Comparison of ENCODE assay signal across 11 cellular contexts in the genomic region with DNA sequence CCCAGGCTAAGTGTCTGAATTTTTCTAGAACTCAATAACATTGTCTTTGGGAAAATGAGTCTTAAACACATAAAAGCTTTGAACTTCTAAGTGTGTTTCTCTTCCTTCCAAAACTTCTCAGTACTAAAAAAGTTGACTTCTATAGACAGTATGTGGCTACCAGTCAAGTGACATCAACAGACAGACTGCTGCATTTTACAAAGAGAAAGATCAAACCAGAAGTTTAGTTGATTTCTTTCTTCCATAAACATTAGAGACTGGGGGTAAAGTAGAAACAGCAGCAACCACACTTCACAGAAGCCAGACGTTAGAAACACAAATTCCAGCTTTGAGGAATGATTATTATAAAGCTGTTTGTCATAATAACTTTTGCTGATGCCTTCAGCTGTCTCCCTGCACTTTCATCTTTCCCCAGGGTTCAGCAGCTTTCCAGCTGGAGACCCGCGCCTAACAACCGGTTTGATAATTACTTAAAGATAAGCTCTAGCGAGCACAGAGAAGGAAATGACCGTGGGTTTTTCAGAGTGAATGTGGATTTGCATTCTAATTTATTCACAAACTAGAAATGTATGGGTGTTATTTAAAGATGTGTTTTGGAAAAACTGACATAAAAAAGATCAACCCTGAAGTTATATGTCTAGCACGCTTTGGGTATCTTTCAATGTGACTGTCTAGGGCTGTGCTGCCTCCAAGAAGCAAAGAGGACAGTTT. TPM values are rescaled to one million over a fixed set of nuclear protein-coding genes. Genes with fewer than 3 reads are reported as not detected.
DNase-seq lines count a peak whose midpoint lies in the region; ATAC-seq and TF ChIP-seq lines count a peak whose summit lies in the region.
"Had no signal": no experiment of that assay in that cellular context is flagged by ENCODE, and none has a peak within 500 bp of the region (broad histone marks: within the 10 kb centered on the region; RNA-seq: fewer than 3 reads in every experiment).

No MANE protein-coding gene starts in this region.

- H3K27ac ChIP-seq in suprapubic skin: no peak overlapping the region
- H3K27ac ChIP-seq: BLaER1 had no signal

- no peak for TF ChIP-seq EP300 in suprapubic skin (IDR thresholded peaks at IDR 0.05)

- TF ChIP-seq CTCF in suprapubic skin (IDR thresholded peaks at IDR 0.05): no peak

- H3K9me3 ChIP-seq in endocrine pancreas (ENCODE audit: control insufficient read depth, low read length): no peaks in the 10 kb centered on the region
- no peaks in the 10 kb centered on the region for H3K9me3 ChIP-seq in suprapubic skin
- H3K9me3 ChIP-seq: BLaER1 had no signal

- H3K27me3 ChIP-seq in endocrine pancreas (ENCODE audit: control insufficient read depth, insufficient read depth, low read length): no peaks in the 10 kb centered on the region
- no peaks in the 10 kb centered on the region for H3K27me3 ChIP-seq in suprapubic skin

- no peak for DNase-seq in activated naive CD8-positive, alpha-beta T cell treated with anti-CD3 and anti-CD28 coated beads, Interleukin-2, amount 50 U/mL, for 24 hours
- no peak for DNase-seq in activated naive CD8-positive, alpha-beta T cell treated with anti-CD3 and anti-CD28 coated beads for 36 hours
- DNase-seq in suprapubic skin (ENCODE audit: low spot score in 2 of 2): no peak
- no peak for DNase-seq in activated CD4-positive, alpha-beta T cell treated with anti-CD3 and anti-CD28 coated beads, Interleukin-2, amount 10 ng/mL, durations not matched to agents 24 days and 14 days
- DNase-seq in SIG-M5 treated with dmso at 0.1 percent for 504 hours (lab: John Stamatoyannopoulos, UW; ENCODE audit: unreplicated experiment): no peak
- DNase-seq in hippocampal formation (lab: John Stamatoyannopoulos, UW): no peak
- DNase-seq: H7, NCI-H524 treated with DMSO at 0.1 percent for 48 hours had no signal

- no peak overlapping the region for H3K9ac ChIP-seq in endocrine pancreas (ENCODE audit: control insufficient read depth, insufficient read depth, low read length)
- H3K9ac ChIP-seq: BLaER1 had no signal

- H3K4me3 ChIP-seq in endocrine pancreas (ENCODE audit: control insufficient read depth, insufficient read depth, low read length) (peak overlapping the region; percentile 84), suprapubic skin (peak overlapping the region; percentile 34)
- H3K4me3 ChIP-seq: BLaER1 had no signal

- peaks cover 15% of the 10 kb centered on the region for H3K4me1 Mint-ChIP-seq in activated naive CD8-positive, alpha-beta T cell treated with anti-CD3 and anti-CD28 coated beads, Interleukin-2, amount 50 U/mL, for 24 hours
- H3K4me1 Mint-ChIP-seq in activated naive CD8-positive, alpha-beta T cell treated with anti-CD3 and anti-CD28 coated beads for 36 hours: peaks cover 9% of the 10 kb centered on the region
- no peaks in the 10 kb centered on the region for H3K4me1 Mint-ChIP-seq in activated CD4-positive, alpha-beta T cell treated with anti-CD3 and anti-CD28 coated beads, Interleukin-2, amount 10 ng/mL, durations not matched to agents 24 days and 14 days

- no peak overlapping the region for H3K27ac Mint-ChIP-seq in activated naive CD8-positive, alpha-beta T cell treated with anti-CD3 and anti-CD28 coated beads, Interleukin-2, amount 50 U/mL, for 24 hours
- no peak overlapping the region for H3K27ac Mint-ChIP-seq in activated naive CD8-positive, alpha-beta T cell treated with anti-CD3 and anti-CD28 coated beads for 36 hours
- no peak overlapping the region for H3K27ac Mint-ChIP-seq in activated CD4-positive, alpha-beta T cell treated with anti-CD3 and anti-CD28 coated beads, Interleukin-2, amount 10 ng/mL, durations not matched to agents 24 days and 14 days

- H3K27me3 Mint-ChIP-seq in activated naive CD8-positive, alpha-beta T cell treated with anti-CD3 and anti-CD28 coated beads, Interleukin-2, amount 50 U/mL, for 24 hours: peaks cover 5% of the 10 kb centered on the region
- H3K27me3 Mint-ChIP-seq in activated naive CD8-positive, alpha-beta T cell treated with anti-CD3 and anti-CD28 coated beads for 36 hours: peaks cover 26% of the 10 kb centered on the region
- H3K27me3 Mint-ChIP-seq in activated CD4-positive, alpha-beta T cell treated with anti-CD3 and anti-CD28 coated beads, Interleukin-2, amount 10 ng/mL, durations not matched to agents 24 days and 14 days: peaks cover 30% of the 10 kb centered on the region

- H3K4me3 Mint-ChIP-seq in activated naive CD8-positive, alpha-beta T cell treated with anti-CD3 and anti-CD28 coated beads, Interleukin-2, amount 50 U/mL, for 24 hours: no peak overlapping the region
- H3K4me3 Mint-ChIP-seq in activated naive CD8-positive, alpha-beta T cell treated with anti-CD3 and anti-CD28 coated beads for 36 hours: no peak overlapping the region
- no peak overlapping the region for H3K4me3 Mint-ChIP-seq in activated CD4-positive, alpha-beta T cell treated with anti-CD3 and anti-CD28 coated beads, Interleukin-2, amount 10 ng/mL, durations not matched to agents 24 days and 14 days

- H3K4me1 ChIP-seq in endocrine pancreas (ENCODE audit: control insufficient read depth, insufficient read depth, low read length) (peaks cover 32% of the 10 kb centered on the region), suprapubic skin (peaks cover 5% of the 10 kb centered on the region)

- 6% methylated on average over 7 of the region's 7 CpGs for WGBS in suprapubic skin

- TF ChIP-seq POLR2A in suprapubic skin (IDR thresholded peaks at IDR 0.05): no peak

- peak; percentile 18 for ATAC-seq in activated naive CD8-positive, alpha-beta T cell treated with anti-CD3 and anti-CD28 coated beads, Interleukin-2, amount 50 U/mL, for 24 hours
- ATAC-seq in HG03064 (IDR thresholded peaks at IDR 0.05; ENCODE audit: low read depth, unreplicated experiment): peak; percentile 54

- no peaks in the 10 kb centered on the region for H3K36me3 ChIP-seq in endocrine pancreas (ENCODE audit: control insufficient read depth, insufficient read depth, low read length)
- H3K36me3 ChIP-seq in suprapubic skin: no peaks in the 10 kb centered on the region
- H3K36me3 ChIP-seq: BLaER1 had no signal

- H3K36me3 Mint-ChIP-seq in activated naive CD8-positive, alpha-beta T cell treated with anti-CD3 and anti-CD28 coated beads, Interleukin-2, amount 50 U/mL, for 24 hours (ENCODE audit: low read depth): no peaks in the 10 kb centered on the region
- H3K36me3 Mint-ChIP-seq in activated naive CD8-positive, alpha-beta T cell treated with anti-CD3 and anti-CD28 coated beads for 36 hours: no peaks in the 10 kb centered on the region
- no peaks in the 10 kb centered on the region for H3K36me3 Mint-ChIP-seq in activated CD4-positive, alpha-beta T cell treated with anti-CD3 and anti-CD28 coated beads, Interleukin-2, amount 10 ng/mL, durations not matched to agents 24 days and 14 days (ENCODE audit: low read depth)

- intact Hi-C loops in activated CD4-positive, alpha-beta T cell treated with anti-CD3 and anti-CD28 coated beads, Interleukin-2, amount 10 ng/mL, durations not matched to agents 24 days and 14 days (cut with micrococcal nuclease): loop anchor here (10.0 kb wide), 1 partner anchor 391 kb away; no protein-coding TSS in a partner anchor

- no peaks in the 10 kb centered on the region for H3K9me3 Mint-ChIP-seq in activated naive CD8-positive, alpha-beta T cell treated with anti-CD3 and anti-CD28 coated beads, Interleukin-2, amount 50 U/mL, for 24 hours
- H3K9me3 Mint-ChIP-seq in activated naive CD8-positive, alpha-beta T cell treated with anti-CD3 and anti-CD28 coated beads for 36 hours: peaks cover 1% of the 10 kb centered on the region
- H3K9me3 Mint-ChIP-seq in activated CD4-positive, alpha-beta T cell treated with anti-CD3 and anti-CD28 coated beads, Interleukin-2, amount 10 ng/mL, durations not matched to agents 24 days and 14 days: no peaks in the 10 kb centered on the region

RNA-seq across cellular contexts. Expression of a gene that starts 15.2 kb away (rescaled TPM):
- total RNA-seq in activated naive CD8-positive, alpha-beta T cell treated with anti-CD3 and anti-CD28 coated beads for 36 hours: not detected
- total RNA-seq in suprapubic skin: not detected
- not detected in 2 replicates for total RNA-seq in activated CD4-positive, alpha-beta T cell treated with anti-CD3 and anti-CD28 coated beads, Interleukin-2, amount 10 ng/mL, durations not matched to agents 24 days and 14 days
- total RNA-seq: H7 had no signal

RNA-seq across cellular contexts. Expression of a gene that starts 21.3 kb away (rescaled TPM):
- not detected for total RNA-seq in activated naive CD8-positive, alpha-beta T cell treated with anti-CD3 and anti-CD28 coated beads for 36 hours
- total RNA-seq in suprapubic skin: under 1 TPM in 2 of 4 donors, not detected in 2; 0.42 to 0.68 TPM
- total RNA-seq in activated CD4-positive, alpha-beta T cell treated with anti-CD3 and anti-CD28 coated beads, Interleukin-2, amount 10 ng/mL, durations not matched to agents 24 days and 14 days: not detected in 2 replicates
- total RNA-seq: H7 had no signal

RNA-seq across cellular contexts. Expression of a gene that starts 53.0 kb away (rescaled TPM):
- total RNA-seq in activated naive CD8-positive, alpha-beta T cell treated with anti-CD3 and anti-CD28 coated beads for 36 hours: not detected
- 1 to 10 TPM in 2 of 4 donors, under 1 TPM in 1, not detected in 1; 0.68 to 8.4 (median 1.4) TPM for total RNA-seq in suprapubic skin
- total RNA-seq in activated CD4-positive, alpha-beta T cell treated with anti-CD3 and anti-CD28 coated beads, Interleukin-2, amount 10 ng/mL, durations not matched to agents 24 days and 14 days: not detected in 2 replicates
- total RNA-seq: H7 had no signal
